In the genomic region with DNA sequence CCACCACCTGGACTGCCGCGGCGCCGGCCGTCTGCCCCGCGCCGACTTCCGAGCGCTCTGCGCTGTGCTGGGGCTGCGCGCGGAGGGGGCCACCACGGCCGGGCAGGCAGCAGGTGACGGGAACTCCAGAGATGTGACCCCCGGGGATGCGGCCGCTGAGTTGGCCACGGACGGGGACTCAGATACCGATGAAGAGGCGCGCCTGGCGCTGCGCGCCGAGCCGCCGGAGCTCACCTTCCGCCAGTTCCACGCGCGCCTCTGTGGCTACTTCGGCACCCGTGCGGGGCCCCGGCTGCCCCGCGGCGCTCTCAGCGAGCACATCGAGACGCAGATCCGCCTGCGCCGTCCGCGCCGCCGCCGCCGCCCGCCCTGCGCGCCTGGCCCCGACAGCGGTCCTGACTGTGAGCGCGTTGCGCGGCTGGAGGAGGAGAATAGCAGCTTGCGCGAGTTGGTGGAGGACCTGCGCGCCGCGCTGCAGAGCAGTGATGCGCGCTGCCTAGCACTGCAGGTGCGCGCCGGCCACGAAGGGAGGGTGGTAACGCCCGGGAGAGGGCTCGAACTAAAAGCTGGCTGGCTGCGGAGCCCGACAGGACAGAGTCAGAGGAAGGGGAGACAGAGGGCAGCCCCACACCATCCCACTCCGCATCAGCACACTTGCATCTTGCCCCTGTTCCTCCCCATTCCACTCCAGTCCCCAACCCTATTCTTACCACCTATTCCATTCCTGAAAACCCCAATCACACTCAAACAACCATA, we compare ENCODE assay signal across 9 cellular contexts. TPM values are rescaled to one million over a fixed set of nuclear protein-coding genes. Genes with fewer than 3 reads are reported as not detected.
DNase-seq lines count a peak whose midpoint lies in the region; ATAC-seq and TF ChIP-seq lines count a peak whose summit lies in the region.
"Had no signal": no experiment of that assay in that cellular context is flagged by ENCODE, and none has a peak within 500 bp of the region (broad histone marks: within the 10 kb centered on the region; RNA-seq: fewer than 3 reads in every experiment).

No MANE protein-coding gene starts in this region.

- no TSS peak for BruUV-seq in MCF 10A (replicated peaks; lab: Mats Ljungman, UMichigan)

- in situ Hi-C loops in T47D (cut with HindIII; ENCODE audit: low pct_unique_long_range_greater_than_20kb, low sequenced_read_pairs): no loop called here

- peaks cover 37 to 54% of the 10 kb centered on the region in 2 donors for H3K27me3 ChIP-seq in left lung
- peaks cover 7 to 44% (median 34%) of the 10 kb centered on the region in 3 donors for H3K27me3 ChIP-seq in stomach

- 2 to 5% (median 2%) methylated on average over 18 to 81 of the region's 81 CpGs for WGBS in stomach, 5 donors

- no peak overlapping the region for H3K4me3 Mint-ChIP-seq in MCF 10A (ENCODE audit: unreplicated experiment)

- peak; percentile 9 to 78 for ATAC-seq in activated naive CD4-positive, alpha-beta T cell treated with anti-CD3 and anti-CD28 coated beads, Interleukin-2, amount 50 U/mL, for 72 hours
- ATAC-seq in left lung: no peak

- peaks cover 56% of the 10 kb centered on the region for H3K27me3 Mint-ChIP-seq in MCF 10A (ENCODE audit: insufficient read depth, unreplicated experiment)

- H3K9me3 ChIP-seq in left lung (no peaks in the 10 kb centered on the region), stomach (no peaks in the 10 kb centered on the region)

- no peak for TF ChIP-seq EP300 in stomach (IDR thresholded peaks at IDR 0.05)

- H3K4me1 Mint-ChIP-seq in MCF 10A (ENCODE audit: insufficient read depth, unreplicated experiment): no peaks in the 10 kb centered on the region

- POLR2A ChIA-PET in MCF 10A (lab: Yijun Ruan, JAX): no interaction called here

- H3K36me3 ChIP-seq in left lung (no peaks in the 10 kb centered on the region), stomach (no peaks in the 10 kb centered on the region)

- intact Hi-C loops in MCF 10A (cut with micrococcal nuclease) (no loop called here), left lung (cut with DNase I) (no loop called here), stomach (cut with DNase I; ENCODE audit: low total_unique reads) (no loop called here)

- H3K27ac Mint-ChIP-seq in MCF 10A (ENCODE audit: low read depth, unreplicated experiment): no peak overlapping the region
- no peak overlapping the region for H3K27ac Mint-ChIP-seq in activated naive CD4-positive, alpha-beta T cell treated with anti-CD3 and anti-CD28 coated beads, Interleukin-2, amount 50 U/mL, for 72 hours

- H3K4me1 ChIP-seq in left lung (peaks cover 24 to 55% of the 10 kb centered on the region in 2 donors), stomach (peaks cover 44 to 71% (median 64%) of the 10 kb centered on the region in 4 donors)

- H3K27ac ChIP-seq in left lung (peak overlapping the region in 1 of 2 donors; percentile 78), stomach (peak overlapping the region; percentile 67 to 91 (median 84))

- TF ChIP-seq CTCF in MCF 10A (IDR thresholded peaks at IDR 0.05; ENCODE audit: unreplicated experiment): no peak
- TF ChIP-seq CTCF in left lung (IDR thresholded peaks at IDR 0.05): no peak
- no peak for TF ChIP-seq CTCF in stomach (IDR thresholded peaks at IDR 0.05)

- no peak for TF ChIP-seq POLR2A in stomach (IDR thresholded peaks at IDR 0.05)

- peak overlapping the region; percentile 40 to 53 for H3K4me3 ChIP-seq in left lung
- peak overlapping the region; percentile 53 to 71 (median 64) for H3K4me3 ChIP-seq in stomach

- no peaks in the 10 kb centered on the region for H3K36me3 Mint-ChIP-seq in MCF 10A (ENCODE audit: insufficient read depth, unreplicated experiment)
- H3K36me3 Mint-ChIP-seq in activated naive CD4-positive, alpha-beta T cell treated with anti-CD3 and anti-CD28 coated beads, Interleukin-2, amount 50 U/mL, for 72 hours: peaks cover 0 to 14% of the 10 kb centered on the region in 2 donors

- DNase-seq in T47D (ENCODE audit: low read depth in 1 of 2, low spot score in 1 of 2) (peak; percentile 48 to 64), MCF 10A (ENCODE audit: unreplicated experiment) (no peak), left lung (peak in 1 of 2 donors; percentile 78), stomach (no peak), NCI-H1694 treated with DMSO at 0.1 percent for 48 hours (lab: John Stamatoyannopoulos, UW) (no peak), OCI-M1 (lab: John Stamatoyannopoulos, UW) (no peak)
- peak in 1 of 2 donors; percentile 62 for DNase-seq in activated naive CD4-positive, alpha-beta T cell treated with anti-CD3 and anti-CD28 coated beads, Interleukin-2, amount 50 U/mL, for 72 hours (ENCODE audit: low spot score in 2 of 2)
- DNase-seq in NK-92 treated with Interleukin-12 subunit alpha and Interleukin-12 subunit beta, amount 100 ng/mL, for 24 hours (lab: John Stamatoyannopoulos, UW): no peak

- no peaks in the 10 kb centered on the region for H3K9me3 Mint-ChIP-seq in MCF 10A (ENCODE audit: unreplicated experiment)
- no peaks in the 10 kb centered on the region for H3K9me3 Mint-ChIP-seq in activated naive CD4-positive, alpha-beta T cell treated with anti-CD3 and anti-CD28 coated beads, Interleukin-2, amount 50 U/mL, for 72 hours

- CTCF ChIA-PET in MCF 10A (lab: Yijun Ruan, JAX): no interaction called here

RNA-seq across cellular contexts. Expression of a gene that starts 0.9 kb away (rescaled TPM):
- total RNA-seq in MCF 10A (2022) (not detected in 2 replicates), left lung (1 to 10 TPM; 2.7 to 4.9 TPM), stomach (10 to 100 TPM in 3 of 5 donors, 1 to 10 TPM in 2; 1.0 to 13.9 (median 10.3) TPM)
- under 1 TPM in 1 of 2 donors, not detected in 1; 0.18 TPM for total RNA-seq in activated naive CD4-positive, alpha-beta T cell treated with anti-CD3 and anti-CD28 coated beads, Interleukin-2, amount 50 U/mL, for 72 hours
- 10 to 100 TPM in 1 of 3 donors, 1 to 10 TPM in 2; 3.4 to 10.7 (median 8.2) TPM for polyA plus RNA-seq in stomach
- total RNA-seq: renal cortical epithelial cell had no signal

RNA-seq across cellular contexts. Expression of a gene that starts 8.1 kb away (rescaled TPM):
- total RNA-seq in MCF 10A (2022): 0.10 and 0.16 TPM in 2 replicates
- under 1 TPM in 1 of 2 donors, not detected in 1; 0.45 TPM for total RNA-seq in activated naive CD4-positive, alpha-beta T cell treated with anti-CD3 and anti-CD28 coated beads, Interleukin-2, amount 50 U/mL, for 72 hours
- 1 to 10 TPM; 1.7 to 2.1 TPM for total RNA-seq in left lung
- 10 to 100 TPM in 1 of 5 donors, 1 to 10 TPM in 3, under 1 TPM in 1; 0.87 to 13.4 (median 5.2) TPM for total RNA-seq in stomach
- 1 to 10 TPM in 1 of 3 donors, under 1 TPM in 2; 0.50 to 2.7 (median 0.70) TPM for polyA plus RNA-seq in stomach

RNA-seq across cellular contexts. Expression of a gene that starts 58.6 kb away (rescaled TPM):
- total RNA-seq in MCF 10A (2022) (not detected in 2 replicates), left lung (1 to 10 TPM in 1 of 2 donors, not detected in 1; 1.1 TPM), stomach (not detected)
- not detected for total RNA-seq in activated naive CD4-positive, alpha-beta T cell treated with anti-CD3 and anti-CD28 coated beads, Interleukin-2, amount 50 U/mL, for 72 hours
- polyA plus RNA-seq in stomach: not detected
- total RNA-seq: renal cortical epithelial cell had no signal

Comparison
In these comparisons a context has a peak if more than half of its experiments do, and no peak if none do; other contexts are left out.
1. DNase-seq: peak in T47D (2 of 2); none in MCF 10A (single experiment), stomach (single experiment), NCI-H1694 treated with DMSO at 0.1 percent for 48 hours (single experiment), OCI-M1 (single experiment) and NK-92 treated with Interleukin-12 subunit alpha and Interleukin-12 subunit beta, amount 100 ng/mL, for 24 hours (single experiment).